Comparison of ENCODE assay signal across 15 cellular contexts in genomic region chr2:175233135-175233719, GRCh38. TPM values are rescaled to one million over a fixed set of nuclear protein-coding genes. Genes with fewer than 3 reads are reported as not detected.
DNase-seq lines count a peak whose midpoint lies in the region; ATAC-seq and TF ChIP-seq lines count a peak whose summit lies in the region.
"Had no signal": no experiment of that assay in that cellular context is flagged by ENCODE, and none has a peak within 500 bp of the region (broad histone marks: within the 10 kb centered on the region; RNA-seq: fewer than 3 reads in every experiment).

No MANE protein-coding gene starts in this region.

- no peak overlapping the region for H3K4me3 ChIP-seq in HFF-Myc (replicated peaks; ENCODE audit: low read depth, low read length)
- H3K4me3 ChIP-seq in fibroblast of the aortic adventitia (ENCODE audit: low read depth, low read length) = no peak overlapping the region
- H3K4me3 ChIP-seq: HAP-1 had no signal

- TF ChIP-seq CTCF in HFF-Myc (IDR thresholded peaks at IDR 0.05; ENCODE audit: low read depth, low read length, missing control alignments) (no peak), fibroblast of the aortic adventitia (IDR thresholded peaks at IDR 0.05; ENCODE audit: insufficient read depth, low read length) (no peak)

- ATAC-seq in GM18505 (IDR thresholded peaks at IDR 0.05; ENCODE audit: unreplicated experiment) (no peak), HG03571 (IDR thresholded peaks at IDR 0.05; ENCODE audit: unreplicated experiment) (no peak)
- ATAC-seq: left lobe of liver had no signal

- TF ChIP-seq POLR2A in GM18505 (IDR thresholded peaks at IDR 0.05; ENCODE audit: borderline replicate concordance, extremely low read depth, insufficient read depth, insufficient read length) = no peak

- peak; percentile 8 for DNase-seq in AG08395 (ENCODE audit: low spot score)
- DNase-seq in HFF-Myc (ENCODE audit: extremely low read depth, low read depth) = peak; percentile 92
- DNase-seq in SW480 (ENCODE audit: low spot score) = peak; percentile 45
- peak; percentile 32 for DNase-seq in fibroblast of the aortic adventitia (ENCODE audit: low read depth)
- no peak for DNase-seq in NCI-H510A treated with DMSO at 0.1 percent for 48 hours (lab: John Stamatoyannopoulos, UW)
- DNase-seq in activated effector memory CD4-positive, alpha-beta T cell treated with anti-CD3 and anti-CD28 coated beads, Interleukin-2, amount 50 U/mL, for 16 hours = no peak
- DNase-seq: activated CD4-positive, alpha-beta T cell treated with anti-CD3 and anti-CD28 coated beads for 4 hours; activated gamma-delta T cell treated with Interleukin-2 at 50 U/mL for 16 hours; CD4-positive, alpha-beta T cell; NCI-H1092; NCI-H526 treated with DMSO at 0.1 percent for 48 hours had no signal

RNA-seq across cellular contexts. Expression of gene ATP5MC3, which starts 51.7 kb away (rescaled TPM):
- total RNA-seq in fibroblast of the aortic adventitia (ENCODE audit: low replicate concordance) = 61.2 and 168 TPM in 2 replicates

Comparison
In these comparisons a context has a peak if more than half of its experiments do, and no peak if none do; other contexts are left out.
1. DNase-seq: peak in AG08395 (single experiment), HFF-Myc (single experiment), SW480 (single experiment) and fibroblast of the aortic adventitia (single experiment); none in NCI-H510A treated with DMSO at 0.1 percent for 48 hours (single experiment) and activated effector memory CD4-positive, alpha-beta T cell treated with anti-CD3 and anti-CD28 coated beads, Interleukin-2, amount 50 U/mL, for 16 hours (single experiment).